10 cellular contexts compared by ENCODE assay signal in the genomic region with DNA sequence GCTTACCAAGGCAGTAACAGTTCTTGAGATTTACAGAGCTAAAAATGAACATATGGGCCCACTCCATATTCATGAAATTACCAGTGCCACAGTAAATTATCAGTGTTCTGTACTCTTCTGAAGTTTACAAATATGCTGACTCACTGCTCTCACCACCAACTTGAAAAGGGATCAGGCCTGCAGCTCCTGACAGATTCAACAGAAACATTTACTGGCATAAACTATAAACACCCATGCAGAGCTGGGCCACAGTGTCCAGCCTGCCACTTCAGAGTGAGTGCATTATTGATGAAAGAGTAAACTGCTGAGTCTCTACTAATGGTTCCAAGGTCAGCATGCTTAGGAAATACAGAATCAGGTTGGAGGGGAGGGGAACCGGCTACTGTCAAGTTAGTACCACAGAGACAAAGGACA.
DNase-seq lines count a peak whose midpoint lies in the region; ATAC-seq, FAIRE-seq and TF ChIP-seq lines count a peak whose summit lies in the region.
"Had no signal": no experiment of that assay in that cellular context is flagged by ENCODE, and none has a peak within 500 bp of the region (broad histone marks: within the 10 kb centered on the region; RNA-seq: fewer than 3 reads in every experiment).

No MANE protein-coding gene starts in this region.

- H3K4me2 ChIP-seq in fibroblast of lung (ENCODE audit: extremely low read depth, insufficient read depth, low read length) = no peak overlapping the region

- WGBS in pancreas, 2 donors = 41 to 60% methylated on average over 1 of the region's 1 CpG
- WGBS in lower leg skin, 2 donors = 87 to 88% methylated on average over 1 of the region's 1 CpG

- FAIRE-seq in pancreas (lab: Jason Lieb, UNC) = no peak

- DNase-seq in ELR (ENCODE audit: low read depth) (peak; percentile 25), RWPE2 (ENCODE audit: low spot score) (no peak), fibroblast of lung (ENCODE audit: low read depth in 2 of 2) (peak; percentile 71 to 81), pancreas (no peak), lower leg skin (ENCODE audit: low spot score in 2 of 2) (no peak), kidney glomerular epithelial cell (lab: John Stamatoyannopoulos, UW) (no peak), SKM-1 (lab: John Stamatoyannopoulos, UW; ENCODE audit: unreplicated experiment) (no peak)
- DNase-seq: activated effector memory CD4-positive, alpha-beta T cell treated with Interleukin-2 at 50 U/mL for 16 hours; NCI-H1092 had no signal

- no peak overlapping the region for H2AFZ ChIP-seq in fibroblast of lung (ENCODE audit: low read length)

- H3K9me3 ChIP-seq in RWPE2 (ENCODE audit: severe bottlenecking) = no peaks in the 10 kb centered on the region
- no peaks in the 10 kb centered on the region for H3K9me3 ChIP-seq in fibroblast of lung (ENCODE audit: control insufficient read depth, insufficient read depth, low read depth, low read length)
- H3K9me3 ChIP-seq in pancreas = no peaks in the 10 kb centered on the region

- TF ChIP-seq CTCF in RWPE2 (IDR thresholded peaks at IDR 0.05; ENCODE audit: poor library complexity, severe bottlenecking) (no peak), fibroblast of lung (conservative IDR thresholded peaks at IDR 0.05 in 1 of 2, IDR thresholded peaks at IDR 0.05 in 1 of 2; ENCODE audit: low read depth in 1 of 2, low read length in 2 of 2) (no peak), pancreas (IDR thresholded peaks at IDR 0.05) (no peak), lower leg skin (IDR thresholded peaks at IDR 0.05) (no peak)

- H3K27ac ChIP-seq in RWPE2 (ENCODE audit: poor library complexity, severe bottlenecking) (no peak overlapping the region), fibroblast of lung (ENCODE audit: insufficient read depth, low read length) (peak overlapping the region; percentile 49), pancreas (peak overlapping the region in 1 of 4 donors; percentile 10)

- no peaks in the 10 kb centered on the region for H3K79me2 ChIP-seq in fibroblast of lung (ENCODE audit: control insufficient read depth, insufficient read depth, low read length)

- TF ChIP-seq POLR2A in lower leg skin (IDR thresholded peaks at IDR 0.05) = no peak

- no peak overlapping the region for H3K4me3 ChIP-seq in RWPE2 (ENCODE audit: severe bottlenecking)
- no peak overlapping the region for H3K4me3 ChIP-seq in fibroblast of lung (replicated peaks in 1 of 4; ENCODE audit: control extremely low read depth in 1 of 4, insufficient read depth in 1 of 4, low read depth in 3 of 4, low read length in 4 of 4)
- no peak overlapping the region for H3K4me3 ChIP-seq in pancreas
- no peak overlapping the region for H3K4me3 ChIP-seq in lower leg skin (ENCODE audit: low read depth, poor library complexity, severe bottlenecking)

- intact Hi-C loops in pancreas (cut with DNase I) = no loop called here
- intact Hi-C loops in lower leg skin (cut with DNase I; ENCODE audit: low total_unique reads) = no loop called here

- no peaks in the 10 kb centered on the region for H4K20me1 ChIP-seq in fibroblast of lung (ENCODE audit: control insufficient read depth, extremely low read depth, insufficient read depth, low read length)

- ATAC-seq in RWPE2 (ENCODE audit: low read depth) = 0 out of 3 replicates have a peak, but pooled peaks have one; percentile 19
- peak; percentile 21 to 76 (median 66) for ATAC-seq in pancreas
- no peak for ATAC-seq in HG02763 (IDR thresholded peaks at IDR 0.05; ENCODE audit: unreplicated experiment)

- no peaks in the 10 kb centered on the region for H3K27me3 ChIP-seq in RWPE2 (ENCODE audit: insufficient read depth, poor library complexity, severe bottlenecking)
- no peaks in the 10 kb centered on the region for H3K27me3 ChIP-seq in fibroblast of lung (ENCODE audit: control insufficient read depth, insufficient read depth, low read length)
- H3K27me3 ChIP-seq in pancreas = no peaks in the 10 kb centered on the region

- H3K36me3 ChIP-seq in RWPE2 (ENCODE audit: low read depth) (peaks cover 45% of the 10 kb centered on the region), fibroblast of lung (ENCODE audit: control insufficient read depth, insufficient read depth, low read length) (no peaks in the 10 kb centered on the region), pancreas (peaks cover 0 to 6% (median 0%) of the 10 kb centered on the region in 3 donors)

- H3K9ac ChIP-seq in fibroblast of lung (ENCODE audit: insufficient read depth, low read length) = no peak overlapping the region

- H3K4me1 ChIP-seq in RWPE2 (ENCODE audit: insufficient read depth, poor library complexity, severe bottlenecking) (no peaks in the 10 kb centered on the region), fibroblast of lung (ENCODE audit: control insufficient read depth, extremely low read depth, insufficient read depth, low read length) (peaks cover 6% of the 10 kb centered on the region), pancreas (no peaks in the 10 kb centered on the region)

Comparison
In these comparisons a context has a peak if more than half of its experiments do, and no peak if none do; other contexts are left out.
1. DNase-seq: peak in ELR (single experiment) and fibroblast of lung (2 of 2); none in RWPE2 (single experiment), pancreas (0 of 6), lower leg skin (0 of 2), kidney glomerular epithelial cell (single experiment) and SKM-1 (single experiment).